In the genomic region with DNA sequence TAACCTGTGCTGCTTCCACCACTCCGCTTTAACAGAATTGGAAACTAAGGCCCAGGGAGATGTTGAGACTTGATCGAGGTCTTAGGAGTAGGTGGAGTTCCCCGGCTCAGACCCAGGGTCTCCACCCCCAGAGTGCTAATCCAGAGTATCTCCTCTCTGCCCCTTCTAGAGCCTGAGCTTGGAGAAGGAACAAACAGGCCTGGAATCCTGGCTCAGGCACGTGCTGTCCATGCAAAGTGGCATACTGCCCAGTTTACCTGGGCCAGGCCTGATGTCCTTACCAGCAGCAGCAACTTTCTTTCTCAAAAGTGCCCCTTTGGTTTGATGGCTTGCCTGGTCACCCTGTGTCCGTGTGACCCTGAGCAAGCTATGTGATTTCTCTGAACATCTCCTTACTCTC, we compare ENCODE assay signal across 17 cellular contexts. TPM values are rescaled to one million over a fixed set of nuclear protein-coding genes. Genes with fewer than 3 reads are reported as not detected.
"Had no signal": no experiment of that assay in that cellular context is flagged by ENCODE, and none has a peak within 500 bp of the region (broad histone marks: within the 10 kb centered on the region; RNA-seq: fewer than 3 reads in every experiment).

No MANE protein-coding gene starts in this region.

- ATAC-seq: activated CD4-positive, CD25-positive, alpha-beta regulatory T cell treated with anti-CD3 and anti-CD28 coated beads, Interleukin-2, amount 50 U/mL, for 24 hours; activated CD8-positive, alpha-beta memory T cell treated with anti-CD3 and anti-CD28 coated beads, Interleukin-2, amount 10 ng/mL, durations not matched to agents 7 days and 5 days; esophagus mucosa; mucosa of descending colon; natural killer cell had no signal

- H3K27me3 Mint-ChIP-seq: activated CD8-positive, alpha-beta memory T cell treated with anti-CD3 and anti-CD28 coated beads, Interleukin-2, amount 10 ng/mL, durations not matched to agents 7 days and 5 days; activated T-cell treated with anti-CD3 and anti-CD28 coated beads, Interleukin-2, amount 50 U/mL, for 24 hours had no signal

- H3K9me3 Mint-ChIP-seq: activated naive CD8-positive, alpha-beta T cell treated with anti-CD3 and anti-CD28 coated beads for 36 hours; activated T-cell treated with anti-CD3 and anti-CD28 coated beads, Interleukin-2, amount 50 U/mL, for 24 hours; immature natural killer cell; natural killer cell had no signal

- H3K27ac Mint-ChIP-seq: activated CD8-positive, alpha-beta memory T cell treated with anti-CD3 and anti-CD28 coated beads, Interleukin-2, amount 10 ng/mL, durations not matched to agents 7 days and 5 days; activated naive CD8-positive, alpha-beta T cell treated with anti-CD3 and anti-CD28 coated beads for 36 hours; activated T-cell treated with anti-CD3 and anti-CD28 coated beads, Interleukin-2, amount 50 U/mL, for 24 hours; natural killer cell had no signal

- H3K9me3 ChIP-seq: mucosa of descending colon had no signal

- H3K4me3 ChIP-seq: mucosa of descending colon had no signal

- H3K4me3 Mint-ChIP-seq: activated CD8-positive, alpha-beta memory T cell treated with anti-CD3 and anti-CD28 coated beads, Interleukin-2, amount 10 ng/mL, durations not matched to agents 7 days and 5 days; activated naive CD8-positive, alpha-beta T cell treated with anti-CD3 and anti-CD28 coated beads for 36 hours; activated T-cell treated with anti-CD3 and anti-CD28 coated beads, Interleukin-2, amount 50 U/mL, for 24 hours; immature natural killer cell; natural killer cell had no signal

- DNase-seq: activated CD8-positive, alpha-beta memory T cell treated with anti-CD3 and anti-CD28 coated beads, Interleukin-2, amount 10 ng/mL, durations not matched to agents 7 days and 5 days; activated gamma-delta T cell; activated naive CD8-positive, alpha-beta T cell treated with anti-CD3 and anti-CD28 coated beads for 36 hours; activated T-cell treated with anti-CD3 and anti-CD28 coated beads, Interleukin-2, amount 50 U/mL, for 24 hours; immature natural killer cell; natural killer cell; retina; stimulated activated CD4-positive, alpha-beta T cell treated with anti-CD3 and anti-CD28 coated beads, Interleukin-15, amount 100 ng/mL, for 24 hours; stimulated activated CD4-positive, alpha-beta T cell treated with anti-CD3 and anti-CD28 coated beads, Interleukin-4, amount 100 ng/mL, for 24 hours; T-helper 2 cell had no signal

- H3K36me3 Mint-ChIP-seq: activated CD8-positive, alpha-beta memory T cell treated with anti-CD3 and anti-CD28 coated beads, Interleukin-2, amount 10 ng/mL, durations not matched to agents 7 days and 5 days; immature natural killer cell; natural killer cell had no signal

RNA-seq across cellular contexts. Expression of a gene that starts 3.7 kb away (rescaled TPM):
- total RNA-seq: activated CD8-positive, alpha-beta memory T cell treated with anti-CD3 and anti-CD28 coated beads, Interleukin-2, amount 10 ng/mL, durations not matched to agents 7 days and 5 days; dermis microvascular lymphatic vessel endothelial cell; esophagus mucosa; glomerular endothelial cell; lung microvascular endothelial cell; natural killer cell; osteocyte had no signal
